Comparison of ENCODE assay signal across 1 cellular context in the genomic region with DNA sequence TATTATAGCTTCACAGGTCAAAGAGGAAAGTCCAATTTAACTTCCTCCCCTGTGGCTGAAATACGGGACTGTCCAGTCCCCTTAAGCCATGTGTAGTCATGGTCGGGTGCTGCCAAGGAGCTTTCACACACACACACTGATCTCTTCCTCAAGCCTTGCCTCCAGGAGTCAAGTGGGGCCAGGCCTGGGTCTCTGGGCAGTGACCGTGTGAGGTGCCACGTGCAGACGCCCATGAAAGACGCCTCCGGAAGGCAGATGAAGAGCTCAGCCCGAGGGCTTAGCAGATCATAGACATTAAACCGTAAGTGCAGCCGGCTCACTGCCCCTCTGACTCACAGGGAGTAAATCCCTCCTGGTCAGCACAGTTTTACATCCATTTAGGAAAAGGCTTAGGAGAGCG.
TF ChIP-seq lines count a peak whose summit lies in the region.

No MANE protein-coding gene starts in this region.

TF ChIP-seq in endothelial cell of umbilical vein, 7 proteins besides CTCF, POLR2A, EP300 and RAD21 (continued from another document):
- TF ChIP-seq, protein P1, sequence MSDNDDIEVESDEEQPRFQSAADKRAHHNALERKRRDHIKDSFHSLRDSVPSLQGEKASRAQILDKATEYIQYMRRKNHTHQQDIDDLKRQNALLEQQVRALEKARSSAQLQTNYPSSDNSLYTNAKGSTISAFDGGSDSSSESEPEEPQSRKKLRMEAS (IDR thresholded peaks at IDR 0.05; ENCODE audit: insufficient read depth, insufficient read length): no peak
- no peak for TF ChIP-seq GATA2 (IDR thresholded peaks at IDR 0.05; ENCODE audit: insufficient read depth, insufficient read length, low read depth, low read length)
